ENCODE assay signal across 1 cellular context in genomic region chr11:68839054-68839865, GRCh38.
TF ChIP-seq lines count a peak whose summit lies in the region.

No MANE protein-coding gene starts in this region.

TF ChIP-seq in HepG2, 621 proteins besides CTCF, POLR2A, EP300 and RAD21 (continued from another document and continues in another):
- TF ChIP-seq MXD3 (CRISPR knock-in tag; IDR thresholded peaks at IDR 0.05) (peak; percentile 44; the same call in 1 of the 2 replicates), ZMAT3 (CRISPR knock-in tag; conservative IDR thresholded peaks at IDR 0.05) (no peak), ZNF605 (CRISPR knock-in tag; IDR thresholded peaks at IDR 0.05) (0 out of 2 replicates have a peak, but pooled peaks have one; percentile 31), ZBTB49 (CRISPR knock-in tag; IDR thresholded peaks at IDR 0.05; ENCODE audit: borderline replicate concordance) (no peak), CBX5 (CRISPR knock-in tag; IDR thresholded peaks at IDR 0.05; ENCODE audit: borderline replicate concordance) (no peak), MED8 (CRISPR knock-in tag; IDR thresholded peaks at IDR 0.05; ENCODE audit: insufficient replicate concordance) (no peak), IRF2 (CRISPR knock-in tag; IDR thresholded peaks at IDR 0.05) (peak; percentile 42; the same call in 1 of the 2 replicates), HDAC2 (CRISPR knock-in tag; IDR thresholded peaks at IDR 0.05) (peak; percentile 55; the same call in 1 of the 2 replicates), ZBTB37 (CRISPR knock-in tag; IDR thresholded peaks at IDR 0.05) (no peak), HNRNPUL1 (IDR thresholded peaks at IDR 0.05; ENCODE audit: low read depth, low read length) (no peak), TRAFD1 (CRISPR knock-in tag; IDR thresholded peaks at IDR 0.05; ENCODE audit: borderline replicate concordance) (no peak), ZNF709 (CRISPR knock-in tag; IDR thresholded peaks at IDR 0.05) (no peak), YY1 (IDR thresholded peaks at IDR 0.05; ENCODE audit: insufficient read depth, insufficient replicate concordance, low read depth, low read length) (peak; percentile 47), ZKSCAN1 (IDR thresholded peaks at IDR 0.05; ENCODE audit: low read length) (no peak), FOXM1 (CRISPR knock-in tag; IDR thresholded peaks at IDR 0.05) (no peak), ZSCAN30 (CRISPR knock-in tag; IDR thresholded peaks at IDR 0.05) (no peak), DNMT1 (CRISPR knock-in tag; IDR thresholded peaks at IDR 0.05) (0 out of 2 replicates have a peak, but pooled peaks have one; percentile 24), NFYC (CRISPR knock-in tag; IDR thresholded peaks at IDR 0.05) (peak; percentile 20; the same call in 1 of the 2 replicates), SOX6 (IDR thresholded peaks at IDR 0.05) (no peak), SOX6 (CRISPR knock-in tag; IDR thresholded peaks at IDR 0.05) (peak; percentile 83), ATM (IDR thresholded peaks at IDR 0.05; ENCODE audit: borderline replicate concordance) (no peak), PHF20 (CRISPR knock-in tag; IDR thresholded peaks at IDR 0.05) (no peak), U2AF2 (IDR thresholded peaks at IDR 0.05; ENCODE audit: low read depth, low read length) (no peak), SMAD3 (CRISPR knock-in tag; IDR thresholded peaks at IDR 0.05) (peak; percentile 24; the same call in 1 of the 2 replicates), ZNF382 (CRISPR knock-in tag; IDR thresholded peaks at IDR 0.05; ENCODE audit: borderline replicate concordance) (no peak), NPAS2 (CRISPR knock-in tag; IDR thresholded peaks at IDR 0.05; ENCODE audit: borderline replicate concordance) (no peak), SP1 (IDR thresholded peaks at IDR 0.05) (no peak), SP1 (CRISPR knock-in tag; IDR thresholded peaks at IDR 0.05) (peak; percentile 78), HOXD1 (CRISPR knock-in tag; IDR thresholded peaks at IDR 0.05) (peak; percentile 36; the same call in 1 of the 2 replicates), SPEN (CRISPR knock-in tag; IDR thresholded peaks at IDR 0.05; ENCODE audit: low read depth) (peak; percentile 54), BRD4 (CRISPR knock-in tag; IDR thresholded peaks at IDR 0.05) (0 out of 2 replicates have a peak, but pooled peaks have one; percentile 43), DBP (CRISPR knock-in tag; IDR thresholded peaks at IDR 0.05; ENCODE audit: not compliant biosample characterization) (no peak), ZGPAT (CRISPR knock-in tag; IDR thresholded peaks at IDR 0.05) (peak; percentile 56; the same call in 1 of the 2 replicates), PHF21A (CRISPR knock-in tag; IDR thresholded peaks at IDR 0.05) (peak; percentile 85), U2AF1 (optimal IDR thresholded peaks at IDR 0.05; ENCODE audit: low read depth, low read length) (no peak), JDP2 (CRISPR knock-in tag; IDR thresholded peaks at IDR 0.05; ENCODE audit: borderline replicate concordance) (no peak), KDM3A (CRISPR knock-in tag; IDR thresholded peaks at IDR 0.05; ENCODE audit: low read depth) (no peak; the same call in 1 of the 2 replicates), TEF (CRISPR knock-in tag; IDR thresholded peaks at IDR 0.05) (no peak), NR2F1 (CRISPR knock-in tag; IDR thresholded peaks at IDR 0.05) (peak in 1 of 2 experiments; percentile 44; a peak in 1 of 4 replicates), ZFY (CRISPR knock-in tag; IDR thresholded peaks at IDR 0.05) (peak; percentile 59; the same call in 1 of the 2 replicates), TGIF2 (CRISPR knock-in tag; IDR thresholded peaks at IDR 0.05) (no peak), KDM2A (CRISPR knock-in tag; IDR thresholded peaks at IDR 0.05; ENCODE audit: borderline replicate concordance, low read depth) (peak; percentile 87), GATA4 (IDR thresholded peaks at IDR 0.05; ENCODE audit: borderline replicate concordance, low read depth) (no peak), ZNF547 (CRISPR knock-in tag; IDR thresholded peaks at IDR 0.05) (peak; percentile 61), ZFX (CRISPR knock-in tag; IDR thresholded peaks at IDR 0.05; ENCODE audit: low read depth) (peak; percentile 34; the same call in 1 of the 2 replicates), YEATS2 (CRISPR knock-in tag; IDR thresholded peaks at IDR 0.05; ENCODE audit: borderline replicate concordance) (no peak), CENPT (CRISPR knock-in tag; IDR thresholded peaks at IDR 0.05; ENCODE audit: low read depth) (no peak), SIX4 (CRISPR knock-in tag; IDR thresholded peaks at IDR 0.05) (no peak; the same call in 1 of the 2 replicates), KLF12 (CRISPR knock-in tag; IDR thresholded peaks at IDR 0.05; ENCODE audit: borderline replicate concordance) (no peak), DMAP1 (CRISPR knock-in tag; IDR thresholded peaks at IDR 0.05) (peak; percentile 35), ZNF574 (CRISPR knock-in tag; IDR thresholded peaks at IDR 0.05) (peak; percentile 23; the same call in 1 of the 2 replicates), ZNF333 (CRISPR knock-in tag; IDR thresholded peaks at IDR 0.05; ENCODE audit: borderline replicate concordance) (no peak), MAFG (CRISPR knock-in tag; IDR thresholded peaks at IDR 0.05) (no peak), ARHGAP35 (CRISPR knock-in tag; IDR thresholded peaks at IDR 0.05; ENCODE audit: borderline replicate concordance) (no peak; the same call in 1 of the 2 replicates), GRHL1 (CRISPR knock-in tag; conservative IDR thresholded peaks at IDR 0.05) (no peak), RCOR2 (CRISPR knock-in tag; IDR thresholded peaks at IDR 0.05) (no peak), JARID2 (CRISPR knock-in tag; IDR thresholded peaks at IDR 0.05; ENCODE audit: insufficient replicate concordance) (no peak), ZBTB43 (CRISPR knock-in tag; conservative IDR thresholded peaks at IDR 0.05) (peak; percentile 74; the same call in 1 of the 2 replicates), GATAD1 (CRISPR knock-in tag; IDR thresholded peaks at IDR 0.05) (peak; percentile 53; the same call in 1 of the 2 replicates)
